Comparison of ENCODE assay signal across 1 cellular context in genomic region chr4:103158760-103159159, GRCh38.
TF ChIP-seq lines count a peak whose summit lies in the region.

No MANE protein-coding gene starts in this region.

TF ChIP-seq in endothelial cell of umbilical vein, 7 proteins besides CTCF, POLR2A, EP300 and RAD21:
- TF ChIP-seq FOS (IDR thresholded peaks at IDR 0.05; ENCODE audit: borderline replicate concordance, insufficient read depth, low read length) (no peak), MYC (IDR thresholded peaks at IDR 0.05; ENCODE audit: low read depth, low read length) (no peak), EZH2 (IDR thresholded peaks at IDR 0.05; ENCODE audit: borderline replicate concordance, low read depth, low read length, severe bottlenecking) (no peak), GATA2 (IDR thresholded peaks at IDR 0.05; ENCODE audit: insufficient read depth, insufficient read length, low read depth, low read length) (no peak), JUN (IDR thresholded peaks at IDR 0.05; ENCODE audit: borderline replicate concordance, insufficient read depth, insufficient read length, low read depth) (no peak), MAX (IDR thresholded peaks at IDR 0.05; ENCODE audit: insufficient read depth, insufficient read length) (no peak), POLR2AphosphoS5 (IDR thresholded peaks at IDR 0.05; ENCODE audit: insufficient read depth, low read depth, low read length) (no peak)
